ENCODE assay signal across 20 cellular contexts in the genomic region with DNA sequence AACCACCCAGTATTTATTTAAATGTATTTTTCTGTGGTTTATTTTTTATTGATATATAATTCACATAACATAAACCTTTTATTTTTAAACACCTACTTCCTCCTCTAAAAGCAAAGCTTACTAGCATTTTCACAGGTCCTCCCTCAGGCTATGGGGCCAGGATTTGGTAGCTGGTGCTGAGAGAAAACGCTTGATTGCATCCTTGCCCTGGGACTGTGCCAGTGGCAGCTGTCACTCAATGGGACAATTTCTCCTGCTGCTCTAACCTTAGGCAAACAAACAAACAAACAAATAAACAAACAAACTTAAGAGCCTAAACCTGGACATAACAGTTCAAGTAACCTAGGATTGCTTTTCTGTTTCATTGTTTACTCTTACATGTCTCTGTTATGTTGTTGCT.
"Had no signal": no experiment of that assay in that cellular context is flagged by ENCODE, and none has a peak within 500 bp of the region (broad histone marks: within the 10 kb centered on the region; RNA-seq: fewer than 3 reads in every experiment).

No MANE protein-coding gene starts in this region.

- H3K4me3 Mint-ChIP-seq: dendritic cell treated with granulocyte-macrophage colony-stimulating factor and Interleukin-4, amounts not matched to agents 40 ng/mL and 50 ng/mL, for 4 days; effector memory CD8-positive, alpha-beta T cell; naive B cell; neural crest cell had no signal

- H3K4me1 Mint-ChIP-seq: neural crest cell had no signal

- H3K9me3 Mint-ChIP-seq: dendritic cell treated with granulocyte-macrophage colony-stimulating factor and Interleukin-4, amounts not matched to agents 40 ng/mL and 50 ng/mL, for 4 days; effector memory CD8-positive, alpha-beta T cell; naive B cell; neural crest cell had no signal

- DNase-seq: effector memory CD8-positive, alpha-beta T cell; esophagus squamous epithelium; foreskin fibroblast; glutamatergic neuron; islet precursor cell; left ventricle myocardium superior; mesenchymal stem cell; naive B cell; posterior cingulate gyrus; small intestine; stimulated activated CD4-positive, alpha-beta T cell treated with anti-CD3 and anti-CD28 coated beads, Interleukin-12 subunit alpha, Interleukin-12 subunit beta, amount 100 ng/mL, for 4 hours; stimulated activated naive CD4-positive, alpha-beta T cell; stomach; transverse colon had no signal

- FAIRE-seq: small intestine had no signal

- H3K36me3 ChIP-seq: thoracic aorta had no signal

- H3K27me3 ChIP-seq: esophagus squamous epithelium, gastroesophageal sphincter, right atrium auricular region, stomach, transverse colon had no signal

- H3K27me3 Mint-ChIP-seq: dendritic cell treated with granulocyte-macrophage colony-stimulating factor and Interleukin-4, amounts not matched to agents 40 ng/mL and 50 ng/mL, for 4 days; effector memory CD8-positive, alpha-beta T cell; naive B cell had no signal

- H3K4me1 ChIP-seq: esophagus squamous epithelium, gastroesophageal sphincter, stomach, transverse colon had no signal

- H3K4me3 ChIP-seq: esophagus squamous epithelium, gastroesophageal sphincter, lung, right atrium auricular region, stomach, thoracic aorta, transverse colon had no signal

- ATAC-seq: effector memory CD8-positive, alpha-beta T cell; gastroesophageal sphincter; left ventricle myocardium superior had no signal

- H3K9me3 ChIP-seq: esophagus squamous epithelium, gastroesophageal sphincter, right atrium auricular region, stomach, thoracic aorta, transverse colon had no signal

- H3K27ac Mint-ChIP-seq: dendritic cell treated with granulocyte-macrophage colony-stimulating factor and Interleukin-4, amounts not matched to agents 40 ng/mL and 50 ng/mL, for 4 days; effector memory CD8-positive, alpha-beta T cell; naive B cell had no signal
